ENCODE assay signal across 17 cellular contexts in genomic region chr2:7516447-7517121, GRCh38.
A peak's percentile ranks its signal among the peaks of the same experiment; 100 is the strongest.
DNase-seq lines count a peak whose midpoint lies in the region; ATAC-seq and TF ChIP-seq lines count a peak whose summit lies in the region.
"Had no signal": no experiment of that assay in that cellular context is flagged by ENCODE, and none has a peak within 500 bp of the region (broad histone marks: within the 10 kb centered on the region; RNA-seq: fewer than 3 reads in every experiment).

No MANE protein-coding gene starts in this region.

- 65 to 73% methylated on average over 2 of the region's 2 CpGs for WGBS in heart right ventricle, 2 donors

- peak overlapping the region; percentile 84 for H3K27ac Mint-ChIP-seq in activated T-helper 1 cell treated with anti-CD3 and anti-CD28 coated beads, Interleukin-12 subunit alpha, Interleukin-12 subunit beta, Interleukin-2, Interleukin-4 antibody, amounts not matched to agents 30 ng/mL and 10 ng/mL and 1 ng/mL, durations not matched to agents 14 hours and 24 hours and 36 hours
- H3K27ac Mint-ChIP-seq: activated B cell treated with CpG ODN at 0.5 μM for 24 hours had no signal

- no peak overlapping the region for H3K27ac ChIP-seq in heart right ventricle
- H3K27ac ChIP-seq: esophagus muscularis mucosa, upper lobe of right lung had no signal

- intact Hi-C loops in activated T-helper 1 cell treated with anti-CD3 and anti-CD28 coated beads, Interleukin-12 subunit alpha, Interleukin-12 subunit beta, Interleukin-2, Interleukin-4 antibody, amounts not matched to agents 30 ng/mL and 10 ng/mL and 1 ng/mL, durations not matched to agents 14 hours and 24 hours and 36 hours (cut with micrococcal nuclease): loop anchor here (2.0 to 5.0 kb wide), 2 partner anchors 86 to 1166 kb away; partner anchors contain the start of gene ID2
- intact Hi-C loops in heart right ventricle (cut with DNase I): no loop called here

- H3K4me3 Mint-ChIP-seq in activated T-cell treated with anti-CD3 and anti-CD28 coated beads, Interleukin-2, amount 50 U/mL, for 4 hours: peak overlapping the region; percentile 56
- H3K4me3 Mint-ChIP-seq in activated T-helper 1 cell treated with anti-CD3 and anti-CD28 coated beads, Interleukin-12 subunit alpha, Interleukin-12 subunit beta, Interleukin-2, Interleukin-4 antibody, amounts not matched to agents 30 ng/mL and 10 ng/mL and 1 ng/mL, durations not matched to agents 14 hours and 24 hours and 36 hours: peak overlapping the region; percentile 34
- H3K4me3 Mint-ChIP-seq: activated B cell treated with CpG ODN at 0.5 μM for 24 hours had no signal

- DNase-seq in activated T-cell treated with anti-CD3 and anti-CD28 coated beads, Interleukin-2, amount 50 U/mL, for 4 hours: no peak
- DNase-seq in activated T-cell treated with anti-CD3 and anti-CD28 coated beads, Interleukin-2, amount 50 U/mL, for 1 hour: no peak
- DNase-seq in COLO829 (ENCODE audit: low spot score): peak; percentile 34
- no peak for DNase-seq in activated T-helper 1 cell treated with anti-CD3 and anti-CD28 coated beads, Interleukin-12 subunit alpha, Interleukin-12 subunit beta, Interleukin-2, Interleukin-4 antibody, amounts not matched to agents 30 ng/mL and 10 ng/mL and 1 ng/mL, durations not matched to agents 14 hours and 24 hours and 36 hours (ENCODE audit: low spot score)
- DNase-seq in putamen (ENCODE audit: low spot score): peak; percentile 14
- no peak for DNase-seq in heart right ventricle
- no peak for DNase-seq in NOMO-1 treated with DMSO at 0.1 percent for 48 hours (lab: John Stamatoyannopoulos, UW; ENCODE audit: unreplicated experiment)
- DNase-seq: activated B cell treated with CpG ODN at 0.5 μM for 24 hours; NCI-H2029; NK-92 treated with Interleukin-12 subunit alpha and Interleukin-12 subunit beta, amount 100 ng/mL, for 24 hours; nucleus accumbens; right cardiac atrium; upper lobe of right lung had no signal

- TF ChIP-seq CTCF in heart right ventricle (IDR thresholded peaks at IDR 0.05): no peak

- no peaks in the 10 kb centered on the region for H3K36me3 Mint-ChIP-seq in activated T-cell treated with anti-CD3 and anti-CD28 coated beads, Interleukin-2, amount 50 U/mL, for 4 hours (ENCODE audit: insufficient read depth)
- peaks cover 12% of the 10 kb centered on the region for H3K36me3 Mint-ChIP-seq in activated T-helper 1 cell treated with anti-CD3 and anti-CD28 coated beads, Interleukin-12 subunit alpha, Interleukin-12 subunit beta, Interleukin-2, Interleukin-4 antibody, amounts not matched to agents 30 ng/mL and 10 ng/mL and 1 ng/mL, durations not matched to agents 14 hours and 24 hours and 36 hours (ENCODE audit: low read depth)

- peaks cover 0 to 8% (median 0%) of the 10 kb centered on the region in 7 donors for H3K27me3 ChIP-seq in heart right ventricle
- H3K27me3 ChIP-seq: esophagus muscularis mucosa, upper lobe of right lung had no signal

- H3K9me3 ChIP-seq in heart right ventricle: no peaks in the 10 kb centered on the region
- H3K9me3 ChIP-seq: esophagus muscularis mucosa, upper lobe of right lung had no signal

- H3K27me3 Mint-ChIP-seq in activated T-cell treated with anti-CD3 and anti-CD28 coated beads, Interleukin-2, amount 50 U/mL, for 4 hours (ENCODE audit: low read depth): no peaks in the 10 kb centered on the region
- H3K27me3 Mint-ChIP-seq in activated T-helper 1 cell treated with anti-CD3 and anti-CD28 coated beads, Interleukin-12 subunit alpha, Interleukin-12 subunit beta, Interleukin-2, Interleukin-4 antibody, amounts not matched to agents 30 ng/mL and 10 ng/mL and 1 ng/mL, durations not matched to agents 14 hours and 24 hours and 36 hours (ENCODE audit: insufficient read depth): no peaks in the 10 kb centered on the region
- H3K27me3 Mint-ChIP-seq: activated B cell treated with CpG ODN at 0.5 μM for 24 hours had no signal

- H3K4me3 ChIP-seq in heart right ventricle: no peak overlapping the region
- H3K4me3 ChIP-seq: esophagus muscularis mucosa, K562, upper lobe of right lung had no signal

- peaks cover 33% of the 10 kb centered on the region for H3K4me1 Mint-ChIP-seq in activated T-cell treated with anti-CD3 and anti-CD28 coated beads, Interleukin-2, amount 50 U/mL, for 4 hours (ENCODE audit: low read depth)
- peaks cover 64% of the 10 kb centered on the region for H3K4me1 Mint-ChIP-seq in activated T-helper 1 cell treated with anti-CD3 and anti-CD28 coated beads, Interleukin-12 subunit alpha, Interleukin-12 subunit beta, Interleukin-2, Interleukin-4 antibody, amounts not matched to agents 30 ng/mL and 10 ng/mL and 1 ng/mL, durations not matched to agents 14 hours and 24 hours and 36 hours (ENCODE audit: low read depth)

- peak; percentile 35 to 53 for ATAC-seq in activated T-cell treated with anti-CD3 and anti-CD28 coated beads, Interleukin-2, amount 50 U/mL, for 4 hours
- ATAC-seq in heart right ventricle: no peak
- no peak for ATAC-seq in GM18498 (IDR thresholded peaks at IDR 0.05; ENCODE audit: unreplicated experiment)
- ATAC-seq: K562, left lobe of liver, right cardiac atrium, upper lobe of right lung had no signal

- peaks cover 3% of the 10 kb centered on the region for H3K9me3 Mint-ChIP-seq in activated T-cell treated with anti-CD3 and anti-CD28 coated beads, Interleukin-2, amount 50 U/mL, for 4 hours
- peaks cover 11% of the 10 kb centered on the region for H3K9me3 Mint-ChIP-seq in activated T-helper 1 cell treated with anti-CD3 and anti-CD28 coated beads, Interleukin-12 subunit alpha, Interleukin-12 subunit beta, Interleukin-2, Interleukin-4 antibody, amounts not matched to agents 30 ng/mL and 10 ng/mL and 1 ng/mL, durations not matched to agents 14 hours and 24 hours and 36 hours
- H3K9me3 Mint-ChIP-seq: activated B cell treated with CpG ODN at 0.5 μM for 24 hours had no signal

- H3K4me1 ChIP-seq in heart right ventricle: peaks cover 0 to 5% (median 0%) of the 10 kb centered on the region in 9 donors
- H3K4me1 ChIP-seq: esophagus muscularis mucosa, upper lobe of right lung had no signal

- no peaks in the 10 kb centered on the region for H3K36me3 ChIP-seq in heart right ventricle
- H3K36me3 ChIP-seq: esophagus muscularis mucosa, upper lobe of right lung had no signal

Comparison
In these comparisons a context has a peak if more than half of its experiments do, and no peak if none do; other contexts are left out.
1. ATAC-seq: peak in activated T-cell treated with anti-CD3 and anti-CD28 coated beads, Interleukin-2, amount 50 U/mL, for 4 hours (2 of 2); none in heart right ventricle (0 of 8) and GM18498 (single experiment).
2. DNase-seq: peak in COLO829 (single experiment) and putamen (single experiment); none in activated T-cell treated with anti-CD3 and anti-CD28 coated beads, Interleukin-2, amount 50 U/mL, for 4 hours (single experiment), activated T-cell treated with anti-CD3 and anti-CD28 coated beads, Interleukin-2, amount 50 U/mL, for 1 hour (single experiment), activated T-helper 1 cell treated with anti-CD3 and anti-CD28 coated beads, Interleukin-12 subunit alpha, Interleukin-12 subunit beta, Interleukin-2, Interleukin-4 antibody, amounts not matched to agents 30 ng/mL and 10 ng/mL and 1 ng/mL, durations not matched to agents 14 hours and 24 hours and 36 hours (single experiment), heart right ventricle (0 of 2) and NOMO-1 treated with DMSO at 0.1 percent for 48 hours (single experiment).